Comparison of ENCODE assay signal across 1 cellular context in the genomic region with DNA sequence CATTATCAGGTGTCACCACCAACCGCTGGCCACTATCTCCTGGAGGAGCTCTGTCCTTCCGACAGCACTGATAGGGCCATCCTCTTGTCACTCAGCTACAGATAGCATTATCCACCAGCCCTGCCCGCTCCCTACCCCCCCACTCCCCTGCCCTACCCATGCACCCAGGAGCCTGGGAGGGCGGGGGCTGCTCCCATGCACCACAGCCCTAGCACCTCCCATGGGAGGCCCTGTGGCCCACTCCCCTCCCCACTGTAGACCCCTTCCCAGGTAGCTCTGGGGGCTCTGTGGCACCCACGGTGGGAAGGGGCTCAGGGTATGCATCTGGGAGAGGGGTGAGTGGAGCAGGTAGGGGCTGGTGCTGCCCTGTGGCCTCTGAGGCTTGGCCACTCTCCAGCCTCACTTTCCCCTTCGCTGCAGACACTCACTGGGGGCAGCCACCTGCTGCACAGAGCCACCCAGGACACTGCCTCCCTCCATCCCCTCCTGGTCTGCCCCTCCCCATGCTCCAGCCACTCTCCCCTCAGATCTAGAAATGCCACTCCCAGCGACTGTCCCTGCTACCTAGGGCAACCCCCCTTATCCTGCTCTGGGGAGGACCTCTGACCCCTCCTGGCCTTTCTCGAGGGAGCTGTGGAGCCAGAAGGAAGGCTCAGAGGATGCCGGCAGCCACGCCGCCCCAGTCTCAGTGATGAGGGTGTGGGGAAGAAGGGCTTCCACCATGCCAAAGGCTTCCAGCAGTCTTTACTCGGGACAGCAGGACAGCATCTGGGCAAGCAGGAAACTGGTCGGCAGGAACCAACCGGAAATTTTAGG.
TF ChIP-seq lines count a peak whose summit lies in the region.

No MANE protein-coding gene starts in this region.

TF ChIP-seq in HEK293, 187 proteins besides CTCF, POLR2A, EP300 and RAD21 (continued from another document):
- TF ChIP-seq ZNF148 (tag by site-specific recombination; IDR thresholded peaks at IDR 0.05; ENCODE audit: borderline replicate concordance) = no peak
- TF ChIP-seq ZBTB6 (tag by site-specific recombination; IDR thresholded peaks at IDR 0.05) = no peak
- TF ChIP-seq ZNF335 (tag by site-specific recombination; conservative IDR thresholded peaks at IDR 0.05) = no peak
- TF ChIP-seq INSM2 (tag by site-specific recombination; IDR thresholded peaks at IDR 0.05) = no peak
- TF ChIP-seq PATZ1 (tag by site-specific recombination; IDR thresholded peaks at IDR 0.05) = peak; percentile 20; the same call in 1 of the 2 replicates
- no peak for TF ChIP-seq ZNF416 (tag by site-specific recombination; IDR thresholded peaks at IDR 0.05)
- TF ChIP-seq ZNF24 (tag by site-specific recombination; IDR thresholded peaks at IDR 0.05) = no peak
- TF ChIP-seq, protein P1, sequence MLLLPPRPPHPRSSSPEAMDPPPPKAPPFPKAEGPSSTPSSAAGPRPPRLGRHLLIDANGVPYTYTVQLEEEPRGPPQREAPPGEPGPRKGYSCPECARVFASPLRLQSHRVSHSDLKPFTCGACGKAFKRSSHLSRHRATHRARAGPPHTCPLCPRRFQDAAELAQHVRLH (tag by site-specific recombination; IDR thresholded peaks at IDR 0.05) = no peak
- no peak for TF ChIP-seq ZNF112 (tag by site-specific recombination; IDR thresholded peaks at IDR 0.05)
- TF ChIP-seq ZNF362 (tag by site-specific recombination; IDR thresholded peaks at IDR 0.05) = no peak
- TF ChIP-seq GLIS2 (tag by site-specific recombination; IDR thresholded peaks at IDR 0.05) = peak; percentile 26; the same call in 1 of the 2 replicates
- no peak for TF ChIP-seq GLI4 (tag by site-specific recombination; IDR thresholded peaks at IDR 0.05)
- no peak for TF ChIP-seq BCL11A (tag by site-specific recombination; IDR thresholded peaks at IDR 0.05; ENCODE audit: low read depth)
